ENCODE assay signal across 17 cellular contexts in genomic region chr15:36737430-36737891, GRCh38.
DNase-seq lines count a peak whose midpoint lies in the region; ATAC-seq, FAIRE-seq and TF ChIP-seq lines count a peak whose summit lies in the region.
"Had no signal": no experiment of that assay in that cellular context is flagged by ENCODE, and none has a peak within 500 bp of the region (broad histone marks: within the 10 kb centered on the region; RNA-seq: fewer than 3 reads in every experiment).

No MANE protein-coding gene starts in this region.

- no peaks in the 10 kb centered on the region for H3K36me3 ChIP-seq in mammary epithelial cell (ENCODE audit: insufficient read depth, low read length)
- no peaks in the 10 kb centered on the region for H3K36me3 ChIP-seq in pancreas
- no peaks in the 10 kb centered on the region for H3K36me3 ChIP-seq in sigmoid colon
- H3K36me3 ChIP-seq: gastroesophageal sphincter, Peyer's patch had no signal

- no peak overlapping the region for H3K4me3 ChIP-seq in mammary epithelial cell (replicated peaks in 1 of 3; ENCODE audit: insufficient read depth in 1 of 3, low read depth in 2 of 3, low read length in 3 of 3)
- no peak overlapping the region for H3K4me3 ChIP-seq in pancreas
- no peak overlapping the region for H3K4me3 ChIP-seq in sigmoid colon
- H3K4me3 ChIP-seq: gastroesophageal sphincter, Peyer's patch had no signal

- CTCF ChIA-PET in mammary epithelial cell (lab: Charles Lee; ENCODE audit: low non-redundant PET) = no interaction called here

- no peak for TF ChIP-seq EP300 in sigmoid colon (IDR thresholded peaks at IDR 0.05)

- dilution Hi-C loops in mammary epithelial cell (cut with HindIII; ENCODE audit: low sequenced_read_pairs) = no loop called here

- no peak for FAIRE-seq in pancreas (lab: Jason Lieb, UNC)
- FAIRE-seq: small intestine had no signal

- H3K79me2 ChIP-seq in mammary epithelial cell (ENCODE audit: insufficient read depth, low read length) = no peaks in the 10 kb centered on the region

- no peak overlapping the region for H2AFZ ChIP-seq in mammary epithelial cell (ENCODE audit: low read depth, low read length)

- no peak for TF ChIP-seq POLR2A in sigmoid colon (IDR thresholded peaks at IDR 0.05)

- intact Hi-C loops in mammary epithelial cell (cut with micrococcal nuclease) (no loop called here), pancreas (cut with DNase I) (no loop called here), sigmoid colon (cut with DNase I) (no loop called here)

- H3K27ac ChIP-seq in mammary epithelial cell (ENCODE audit: insufficient read depth, low read depth, low read length) = no peak overlapping the region
- H3K27ac ChIP-seq in pancreas = no peak overlapping the region
- no peak overlapping the region for H3K27ac ChIP-seq in sigmoid colon
- H3K27ac ChIP-seq: gastroesophageal sphincter, Peyer's patch had no signal

- TF ChIP-seq CTCF in mammary epithelial cell (conservative IDR thresholded peaks at IDR 0.05 in 1 of 2, IDR thresholded peaks at IDR 0.05 in 1 of 2; ENCODE audit: extremely low read depth in 1 of 2, insufficient read depth in 1 of 2, low read depth in 1 of 2, low read length in 2 of 2) = no peak
- TF ChIP-seq CTCF in pancreas (IDR thresholded peaks at IDR 0.05) = no peak
- no peak for TF ChIP-seq CTCF in sigmoid colon (IDR thresholded peaks at IDR 0.05)

- in situ Hi-C loops in mammary epithelial cell (cut with MboI; ENCODE audit: low sequenced_read_pairs in 2 of 2) = no loop called here

- DNase-seq in EL (peak; percentile 84), HT-29 (ENCODE audit: low spot score) (peak; percentile 55), mammary epithelial cell (peak; percentile 47), kidney tubule cell (ENCODE audit: low spot score) (peak; percentile 63), pancreas (no peak), sigmoid colon (no peak), NCI-H2227 (lab: John Stamatoyannopoulos, UW; ENCODE audit: unreplicated experiment) (no peak)
- DNase-seq in effector CD8-positive, alpha-beta T cell (lab: John Stamatoyannopoulos, UW) = no peak
- DNase-seq: activated CD4-positive, alpha-beta memory T cell treated with anti-CD3 and anti-CD28 coated beads for 36 hours; activated naive CD4-positive, alpha-beta T cell treated with anti-CD3 and anti-CD28 coated beads for 36 hours; CD8-positive, alpha-beta memory T cell; naive thymus-derived CD4-positive, alpha-beta T cell; NCI-H1048; Peyer's patch; small intestine; T-helper 9 cell had no signal

- no peaks in the 10 kb centered on the region for H3K27me3 ChIP-seq in mammary epithelial cell (ENCODE audit: insufficient read depth, low read length)
- no peaks in the 10 kb centered on the region for H3K27me3 ChIP-seq in pancreas
- H3K27me3 ChIP-seq in sigmoid colon = no peaks in the 10 kb centered on the region
- H3K27me3 ChIP-seq: gastroesophageal sphincter, Peyer's patch had no signal

- no peak overlapping the region for H3K9ac ChIP-seq in mammary epithelial cell (ENCODE audit: insufficient read depth, low read length)

- BruUV-seq in mammary epithelial cell (replicated peaks; lab: Mats Ljungman, UMichigan) = no TSS peak

- H3K9me3 ChIP-seq in mammary epithelial cell (replicated peaks; ENCODE audit: insufficient read depth, low read length) (no peaks in the 10 kb centered on the region), pancreas (no peaks in the 10 kb centered on the region), sigmoid colon (no peaks in the 10 kb centered on the region)
- H3K9me3 ChIP-seq: gastroesophageal sphincter, Peyer's patch had no signal

- H4K20me1 ChIP-seq in mammary epithelial cell (ENCODE audit: insufficient read depth, low read length) = no peaks in the 10 kb centered on the region

- WGBS in mammary epithelial cell (ENCODE audit: low coverage, missing lambda C conversion rate) = 0% methylated on average over 1 of the region's 1 CpG
- WGBS in pancreas, 2 donors = 83 to 85% methylated on average over 1 of the region's 1 CpG
- 82 to 91% methylated on average over 1 of the region's 1 CpG for WGBS in sigmoid colon, 2 donors

- ATAC-seq in pancreas = no peak
- ATAC-seq: gastroesophageal sphincter; naive thymus-derived CD4-positive, alpha-beta T cell had no signal

- no peak overlapping the region for H3K4me2 ChIP-seq in mammary epithelial cell (ENCODE audit: insufficient read depth, low read depth, low read length)

- H3K4me1 ChIP-seq in mammary epithelial cell (ENCODE audit: insufficient read depth, low read length) (peaks cover 7% of the 10 kb centered on the region), pancreas (no peaks in the 10 kb centered on the region), sigmoid colon (no peaks in the 10 kb centered on the region)
- H3K4me1 ChIP-seq: gastroesophageal sphincter, Peyer's patch had no signal

Comparison
In these comparisons a context has a peak if more than half of its experiments do, and no peak if none do; other contexts are left out.
1. DNase-seq: peak in EL (single experiment), HT-29 (single experiment), mammary epithelial cell (single experiment) and kidney tubule cell (single experiment); none in pancreas (0 of 6), effector CD8-positive, alpha-beta T cell (single experiment), sigmoid colon (single experiment) and NCI-H2227 (single experiment).